In genomic region chr12:48817957-48818830, GRCh38 we compare ENCODE assay signal across 9 cellular contexts. TPM values are rescaled to one million over a fixed set of nuclear protein-coding genes. Genes with fewer than 3 reads are reported as not detected.
DNase-seq lines count a peak whose midpoint lies in the region; ATAC-seq, FAIRE-seq and TF ChIP-seq lines count a peak whose summit lies in the region.
"Had no signal": no experiment of that assay in that cellular context is flagged by ENCODE, and none has a peak within 500 bp of the region (broad histone marks: within the 10 kb centered on the region; RNA-seq: fewer than 3 reads in every experiment).

TSS of gene CACNB3 (plus strand) at chr12:48818496. CDS start at chr12:48818930, 434 bp downstream.

- WGBS in gastroesophageal sphincter (ENCODE audit: low coverage in 1 of 2), 2 donors: 0% methylated on average over 14 to 25 of the region's 78 CpGs
- under 1% methylated on average over 52 of the region's 78 CpGs for WGBS in suprapubic skin

- FAIRE-seq in HTR-8/SVneo (lab: Jason Lieb, UNC): no peak
- FAIRE-seq: islet of Langerhans had no signal

- no peaks in the 10 kb centered on the region for H3K27me3 ChIP-seq in gastroesophageal sphincter
- no peaks in the 10 kb centered on the region for H3K27me3 ChIP-seq in suprapubic skin

- H3K4me3 ChIP-seq in gastroesophageal sphincter (peak within 1 kb of the TSS; percentile 45 to 63), suprapubic skin (peak within 1 kb of the TSS; percentile 78)

- TF ChIP-seq EP300 in gastroesophageal sphincter (IDR thresholded peaks at IDR 0.05) (no peak), suprapubic skin (IDR thresholded peaks at IDR 0.05) (no peak)

- H3K9me3 ChIP-seq in gastroesophageal sphincter: no peaks in the 10 kb centered on the region
- no peaks in the 10 kb centered on the region for H3K9me3 ChIP-seq in suprapubic skin

- ATAC-seq in gastroesophageal sphincter (peak; percentile 37), HG02588 (IDR thresholded peaks at IDR 0.05; ENCODE audit: unreplicated experiment) (no peak)

- H3K27ac ChIP-seq in gastroesophageal sphincter (peak within 1 kb of the TSS in 3 of 4 donors; percentile 64 to 80 (median 76)), suprapubic skin (no peak within 1 kb of the TSS)

- H3K4me1 ChIP-seq in gastroesophageal sphincter (peaks cover 0 to 51% (median 29%) of the 10 kb centered on the region in 3 donors), suprapubic skin (peaks cover 49% of the 10 kb centered on the region)

- DNase-seq in Daoy (ENCODE audit: low read depth) (peak; percentile 84), HTR-8/SVneo (ENCODE audit: insufficient read length, low spot score) (peak; percentile 67), RKO (ENCODE audit: low spot score) (peak; percentile 49), activated gamma-delta T cell (lab: John Stamatoyannopoulos, UW) (peak; percentile 63), occipital lobe (lab: John Stamatoyannopoulos, UW) (peak; percentile 30), suprapubic skin (ENCODE audit: low spot score in 2 of 2) (peak; percentile 85 to 92)

- TF ChIP-seq CTCF in gastroesophageal sphincter (IDR thresholded peaks at IDR 0.05) (no peak), suprapubic skin (IDR thresholded peaks at IDR 0.05) (no peak)

- H3K36me3 ChIP-seq in gastroesophageal sphincter (peaks cover 0 to 3% of the 10 kb centered on the region in 2 donors), suprapubic skin (peaks cover 2% of the 10 kb centered on the region)

- TF ChIP-seq POLR2A in gastroesophageal sphincter (IDR thresholded peaks at IDR 0.05) (no peak), suprapubic skin (IDR thresholded peaks at IDR 0.05) (no peak)

RNA-seq across cellular contexts. Expression of gene CACNB3, which starts in this region (rescaled TPM):
- total RNA-seq in Daoy (2014; rRNA removed; shearing (Covaris generic)): 9.1 and 11.5 TPM in 2 replicates
- 10 to 100 TPM in 3 of 4 donors, 1 to 10 TPM in 1; 9.4 to 39.2 (median 30.1) TPM for total RNA-seq in gastroesophageal sphincter
- 44.3 TPM for total RNA-seq in occipital lobe
- total RNA-seq in suprapubic skin: 10 to 100 TPM; 12.3 to 27.8 (median 17.3) TPM

Comparison
In these comparisons a context has a peak if more than half of its experiments do, and no peak if none do; other contexts are left out.
1. DNase-seq: peak in every context shown above with its lines; median percentile 88 in suprapubic skin; 84 in Daoy; 67 in HTR-8/SVneo; 63 in activated gamma-delta T cell; 49 in RKO; 30 in occipital lobe.